Comparison of ENCODE assay signal across 9 cellular contexts in genomic region chr5:88667187-88668141, GRCh38.
DNase-seq lines count a peak whose midpoint lies in the region; ATAC-seq and TF ChIP-seq lines count a peak whose summit lies in the region.
"Had no signal": no experiment of that assay in that cellular context is flagged by ENCODE, and none has a peak within 500 bp of the region (broad histone marks: within the 10 kb centered on the region; RNA-seq: fewer than 3 reads in every experiment).

No MANE protein-coding gene starts in this region.

- peaks cover 100% of the 10 kb centered on the region in 3 donors for H3K27me3 ChIP-seq in gastrocnemius medialis
- H3K27me3 ChIP-seq in aorta (ENCODE audit: control insufficient read depth in 1 of 2, insufficient read depth in 2 of 2, low read length in 1 of 2), result peaks cover 3 to 12% of the 10 kb centered on the region in 2 donors

- WGBS in aorta, 2 donors, result 12 to 17% methylated on average over 28 of the region's 28 CpGs

- H3K4me1 ChIP-seq in gastrocnemius medialis (peaks cover 0 to 7% of the 10 kb centered on the region in 2 donors), aorta (ENCODE audit: control insufficient read depth in 1 of 2, insufficient read depth in 2 of 2, low read length in 2 of 2) (no peaks in the 10 kb centered on the region)

- no peaks in the 10 kb centered on the region for H3K36me3 Mint-ChIP-seq in activated CD4-positive, alpha-beta T cell treated with anti-CD3 and anti-CD28 coated beads for 36 hours (ENCODE audit: low read depth)
- no peaks in the 10 kb centered on the region for H3K36me3 Mint-ChIP-seq in mesothelial cell of epicardium

- TF ChIP-seq CTCF in gastrocnemius medialis (IDR thresholded peaks at IDR 0.05 in 4 of 5, conservative IDR thresholded peaks at IDR 0.05 in 1 of 5), result no peak
- TF ChIP-seq CTCF in mesothelial cell of epicardium (IDR thresholded peaks at IDR 0.05; ENCODE audit: unreplicated experiment), result no peak

- H3K27ac ChIP-seq in gastrocnemius medialis (no peak overlapping the region), aorta (ENCODE audit: low read depth in 1 of 2, low read length in 2 of 2) (no peak overlapping the region)
- H3K27ac ChIP-seq: C4-2B had no signal

- peak overlapping the region; percentile 64 for H3K4me3 Mint-ChIP-seq in activated CD4-positive, alpha-beta T cell treated with anti-CD3 and anti-CD28 coated beads for 36 hours
- no peak overlapping the region for H3K4me3 Mint-ChIP-seq in mesothelial cell of epicardium

- intact Hi-C loops in activated CD4-positive, alpha-beta T cell treated with anti-CD3 and anti-CD28 coated beads for 36 hours (cut with DNase I, micrococcal nuclease), result loop anchor here in 1 of 2 experiments (2.0 to 5.0 kb wide), 2 partner anchors 23 to 165 kb away; no protein-coding TSS in a partner anchor
- intact Hi-C loops in gastrocnemius medialis (cut with DNase I; ENCODE audit: low total_unique reads), result loop anchor here (10.0 kb wide), 1 partner anchor 763 kb away; no protein-coding TSS in a partner anchor
- intact Hi-C loops in aorta (cut with DNase I), result no loop called here

- peaks cover 29% of the 10 kb centered on the region for H3K4me1 Mint-ChIP-seq in activated CD4-positive, alpha-beta T cell treated with anti-CD3 and anti-CD28 coated beads for 36 hours
- H3K4me1 Mint-ChIP-seq in mesothelial cell of epicardium, result peaks cover 3% of the 10 kb centered on the region

- no peaks in the 10 kb centered on the region for H3K36me3 ChIP-seq in gastrocnemius medialis
- no peaks in the 10 kb centered on the region for H3K36me3 ChIP-seq in aorta (ENCODE audit: control insufficient read depth in 1 of 2, insufficient read depth in 2 of 2, low read length in 1 of 2)

- peaks cover 7% of the 10 kb centered on the region for H3K9me3 Mint-ChIP-seq in activated CD4-positive, alpha-beta T cell treated with anti-CD3 and anti-CD28 coated beads for 36 hours (ENCODE audit: low read depth)
- H3K9me3 Mint-ChIP-seq in mesothelial cell of epicardium, result no peaks in the 10 kb centered on the region

- H3K27ac Mint-ChIP-seq in activated CD4-positive, alpha-beta T cell treated with anti-CD3 and anti-CD28 coated beads for 36 hours, result no peak overlapping the region
- H3K27ac Mint-ChIP-seq in mesothelial cell of epicardium, result no peak overlapping the region

- H3K4me3 ChIP-seq in gastrocnemius medialis (peak overlapping the region in 3 of 4 donors; percentile 32 to 56 (median 38)), aorta (ENCODE audit: low read length in 2 of 2) (no peak overlapping the region)

- H3K27me3 Mint-ChIP-seq in activated CD4-positive, alpha-beta T cell treated with anti-CD3 and anti-CD28 coated beads for 36 hours, result peaks cover 79% of the 10 kb centered on the region
- H3K27me3 Mint-ChIP-seq in mesothelial cell of epicardium (ENCODE audit: low read depth), result peaks cover 99% of the 10 kb centered on the region

- in situ Hi-C loops in gastrocnemius medialis (cut with MboI; ENCODE audit: low sequenced_read_pairs in 4 of 4), result no loop called here

- POLR2A ChIA-PET in activated CD4-positive, alpha-beta T cell treated with anti-CD3 and anti-CD28 coated beads for 36 hours (lab: Charles Lee), result no interaction called here

- ATAC-seq in activated CD4-positive, alpha-beta T cell treated with anti-CD3 and anti-CD28 coated beads for 36 hours, result peak; percentile 36
- ATAC-seq in HG02588 (IDR thresholded peaks at IDR 0.05; ENCODE audit: unreplicated experiment), result peak; percentile 82
- no peak for ATAC-seq in gastrocnemius medialis
- ATAC-seq in aorta (ENCODE audit: low FRiP score), result no peak

- DNase-seq in activated CD4-positive, alpha-beta T cell treated with anti-CD3 and anti-CD28 coated beads for 36 hours, result no peak
- DNase-seq in activated CD4-positive, alpha-beta T cell treated with anti-CD3 and anti-CD28 coated beads, Interleukin-2, amount 50 U/mL, for 4 hours, result no peak
- DNase-seq in NCI-H2227 (lab: John Stamatoyannopoulos, UW; ENCODE audit: unreplicated experiment) (peak; percentile 62), ecto neural progenitor cell (ENCODE audit: low spot score) (peak; percentile 47), gastrocnemius medialis (no peak), mesothelial cell of epicardium (ENCODE audit: low spot score in 2 of 2, unreplicated experiment in 2 of 2) (no peak), aorta (no peak)

- no peak for TF ChIP-seq POLR2A in gastrocnemius medialis (IDR thresholded peaks at IDR 0.05)

- CTCF ChIA-PET in activated CD4-positive, alpha-beta T cell treated with anti-CD3 and anti-CD28 coated beads for 36 hours (lab: Charles Lee), result interaction anchor here (0.9 to 2.6 kb wide), 4 partner anchors 12 to 432 kb away, joined by 3 to 10 read pairs (median 3); no protein-coding TSS in a partner anchor

- H3K9me3 ChIP-seq in gastrocnemius medialis, result no peaks in the 10 kb centered on the region
- peaks cover 2% of the 10 kb centered on the region for H3K9me3 ChIP-seq in aorta (ENCODE audit: control insufficient read depth, low read length)

Comparison
In these comparisons a context has a peak if more than half of its experiments do, and no peak if none do; other contexts are left out.
1. ATAC-seq: peak in activated CD4-positive, alpha-beta T cell treated with anti-CD3 and anti-CD28 coated beads for 36 hours (single experiment) and HG02588 (single experiment); none in gastrocnemius medialis (0 of 2) and aorta (single experiment).
2. DNase-seq: peak in NCI-H2227 (single experiment) and ecto neural progenitor cell (single experiment); none in activated CD4-positive, alpha-beta T cell treated with anti-CD3 and anti-CD28 coated beads for 36 hours (single experiment), activated CD4-positive, alpha-beta T cell treated with anti-CD3 and anti-CD28 coated beads, Interleukin-2, amount 50 U/mL, for 4 hours (0 of 2), gastrocnemius medialis (0 of 2), mesothelial cell of epicardium (0 of 2) and aorta (0 of 2).
3. H3K4me3 ChIP-seq: peak in gastrocnemius medialis (3 of 4); none in aorta (0 of 2).